Comparison of ENCODE assay signal across 1 cellular context in the genomic region with DNA sequence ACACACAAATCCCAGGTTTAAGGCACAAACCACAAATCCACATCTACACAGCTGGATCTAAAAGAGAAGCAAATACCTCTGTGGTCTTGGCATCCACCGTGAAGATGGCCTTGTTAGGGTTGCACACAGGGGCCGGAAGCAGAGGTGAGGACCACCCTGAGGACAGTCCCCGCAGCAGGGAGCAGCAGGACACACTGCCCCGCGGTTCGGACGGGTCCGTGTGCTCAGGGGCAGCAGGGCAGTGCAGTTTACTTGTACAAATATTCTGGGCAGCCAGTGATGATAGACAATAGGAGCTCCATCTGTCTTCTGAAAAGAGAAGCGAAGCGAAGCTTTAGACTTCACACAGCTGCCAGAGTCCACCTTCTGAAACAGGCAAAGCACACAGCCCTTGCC.
TF ChIP-seq lines count a peak whose summit lies in the region.

No MANE protein-coding gene starts in this region.

TF ChIP-seq in H1, 55 proteins besides CTCF, POLR2A, EP300 and RAD21:
- no peak for TF ChIP-seq CHD2 (IDR thresholded peaks at IDR 0.05; ENCODE audit: low read length)
- TF ChIP-seq, protein P1, sequence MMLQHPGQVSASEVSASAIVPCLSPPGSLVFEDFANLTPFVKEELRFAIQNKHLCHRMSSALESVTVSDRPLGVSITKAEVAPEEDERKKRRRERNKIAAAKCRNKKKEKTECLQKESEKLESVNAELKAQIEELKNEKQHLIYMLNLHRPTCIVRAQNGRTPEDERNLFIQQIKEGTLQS (IDR thresholded peaks at IDR 0.05; ENCODE audit: insufficient read depth, low read depth, low read length), result no peak
- TF ChIP-seq CEBPB (IDR thresholded peaks at IDR 0.05; ENCODE audit: low read depth, low read length), result no peak
- no peak for TF ChIP-seq CHD1 (IDR thresholded peaks at IDR 0.05; ENCODE audit: low read depth, low read length)
- no peak for TF ChIP-seq TAF1 (IDR thresholded peaks at IDR 0.05; ENCODE audit: low read depth, low read length)
- TF ChIP-seq CBX5 (IDR thresholded peaks at IDR 0.05; ENCODE audit: low read depth, low read length), result no peak
- TF ChIP-seq, protein P2, sequence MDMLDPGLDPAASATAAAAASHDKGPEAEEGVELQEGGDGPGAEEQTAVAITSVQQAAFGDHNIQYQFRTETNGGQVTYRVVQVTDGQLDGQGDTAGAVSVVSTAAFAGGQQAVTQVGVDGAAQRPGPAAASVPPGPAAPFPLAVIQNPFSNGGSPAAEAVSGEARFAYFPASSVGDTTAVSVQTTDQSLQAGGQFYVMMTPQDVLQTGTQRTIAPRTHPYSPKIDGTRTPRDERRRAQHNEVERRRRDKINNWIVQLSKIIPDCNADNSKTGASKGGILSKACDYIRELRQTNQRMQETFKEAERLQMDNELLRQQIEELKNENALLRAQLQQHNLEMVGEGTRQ (IDR thresholded peaks at IDR 0.05; ENCODE audit: low read length), result no peak
- TF ChIP-seq SP2 (IDR thresholded peaks at IDR 0.05; ENCODE audit: low read length), result no peak
- TF ChIP-seq EZH2 (IDR thresholded peaks at IDR 0.05; ENCODE audit: low read depth, low read length, severe bottlenecking), result no peak
- TF ChIP-seq EGR1 (IDR thresholded peaks at IDR 0.05; ENCODE audit: borderline replicate concordance, low read depth, low read length), result no peak
